Comparison of ENCODE assay signal across 1 cellular context in genomic region chr1:185044981-185045792, GRCh38.
TF ChIP-seq lines count a peak whose summit lies in the region.

RNF2 (plus strand) TSS chr1:185045558; CDS start chr1:185087554, 41,996 bp downstream.

TF ChIP-seq in A549, 52 proteins besides CTCF, POLR2A, EP300 and RAD21 (continued from another document):
- no peak for TF ChIP-seq POLR2AphosphoS2 (conservative IDR thresholded peaks at IDR 0.05; ENCODE audit: low read length)
- peak; percentile 76; the same call in 1 of the 2 replicates for TF ChIP-seq MAX (IDR thresholded peaks at IDR 0.05)
- TF ChIP-seq EHMT2 (IDR thresholded peaks at IDR 0.05; ENCODE audit: low read depth): no peak
- TF ChIP-seq HMGXB4 (CRISPR knock-in tag; IDR thresholded peaks at IDR 0.05; ENCODE audit: borderline replicate concordance): no peak
- 0 out of 3 replicates have a peak, but pooled peaks have one; percentile 13 for TF ChIP-seq SMC3 (IDR thresholded peaks at IDR 0.05)
- no peak for TF ChIP-seq NFE2L2 (conservative IDR thresholded peaks at IDR 0.05; ENCODE audit: low read length)
- TF ChIP-seq HOXA7 (CRISPR knock-in tag; IDR thresholded peaks at IDR 0.05): no peak
- 0 out of 2 replicates have a peak, but pooled peaks have one; percentile 16 for TF ChIP-seq RNF2 (IDR thresholded peaks at IDR 0.05; ENCODE audit: borderline replicate concordance, low read depth)
- TF ChIP-seq RCOR1 (IDR thresholded peaks at IDR 0.05; ENCODE audit: low read depth, low read length): no peak
- no peak for TF ChIP-seq CEBPB (IDR thresholded peaks at IDR 0.05)
- peak; percentile 92 for TF ChIP-seq E2F6 (IDR thresholded peaks at IDR 0.05; ENCODE audit: borderline replicate concordance, low read depth)
- TF ChIP-seq MAZ (IDR thresholded peaks at IDR 0.05; ENCODE audit: borderline replicate concordance, low read depth, low read length): no peak
- TF ChIP-seq ZFP36 (IDR thresholded peaks at IDR 0.05; ENCODE audit: borderline replicate concordance, partially characterized antibody): no peak
- TF ChIP-seq JUN (IDR thresholded peaks at IDR 0.05): peak; percentile 31 to 56; a peak in 3 of 5 replicates
- TF ChIP-seq HOXB13 (CRISPR knock-in tag; IDR thresholded peaks at IDR 0.05; ENCODE audit: low read depth): 0 out of 2 replicates have a peak, but pooled peaks have one; percentile 52
- no peak for TF ChIP-seq RFX5 (IDR thresholded peaks at IDR 0.05)
- no peak for TF ChIP-seq GATA3 (IDR thresholded peaks at IDR 0.05; ENCODE audit: borderline replicate concordance)
- no peak for TF ChIP-seq FOSB (CRISPR knock-in tag; IDR thresholded peaks at IDR 0.05)
- peak; percentile 82; the same call in 1 of the 2 replicates for TF ChIP-seq ATOH8 (CRISPR knock-in tag; IDR thresholded peaks at IDR 0.05; ENCODE audit: low read depth)
- no peak for TF ChIP-seq ZSCAN20 (CRISPR knock-in tag; IDR thresholded peaks at IDR 0.05)
- no peak for TF ChIP-seq ESRRA (IDR thresholded peaks at IDR 0.05; ENCODE audit: borderline replicate concordance, low read length)
- TF ChIP-seq NPAS2 (CRISPR knock-in tag; IDR thresholded peaks at IDR 0.05; ENCODE audit: borderline replicate concordance): no peak
